ENCODE assay signal across 38 cellular contexts in the genomic region with DNA sequence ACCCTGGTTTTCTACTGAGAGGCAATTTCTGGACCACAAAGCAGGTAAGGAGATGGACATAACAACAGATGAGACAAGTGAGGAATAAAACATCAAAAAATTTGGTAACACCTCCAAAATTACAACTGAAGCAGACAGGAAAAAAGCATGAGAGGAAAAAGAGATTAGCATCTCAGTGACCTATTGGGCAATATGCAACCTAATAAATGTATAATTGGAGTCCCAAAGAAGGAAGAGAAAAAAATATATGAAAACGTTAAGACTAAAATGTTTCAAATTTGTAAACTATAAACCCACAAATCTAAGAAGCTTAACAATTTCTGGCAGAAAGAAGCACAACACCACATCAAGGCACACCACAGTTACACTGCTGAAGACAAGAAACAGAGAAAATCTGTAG.
"Had no signal": no experiment of that assay in that cellular context is flagged by ENCODE, and none has a peak within 500 bp of the region (broad histone marks: within the 10 kb centered on the region; RNA-seq: fewer than 3 reads in every experiment).

No MANE protein-coding gene starts in this region.

- H3K9me3 Mint-ChIP-seq: activated T-cell treated with anti-CD3 and anti-CD28 coated beads, Interleukin-2, amount 50 U/mL, for 24 hours had no signal

- H3K4me3 Mint-ChIP-seq: activated CD4-positive, alpha-beta memory T cell treated with anti-CD3 and anti-CD28 coated beads, Interleukin-2, amount 10 ng/mL, durations not matched to agents 7 days and 5 days; activated CD4-positive, alpha-beta T cell treated with anti-CD3 and anti-CD28 coated beads for 36 hours; activated CD4-positive, alpha-beta T cell treated with anti-CD3 and anti-CD28 coated beads, Interleukin-2, amount 10 ng/mL, durations not matched to agents 7 days and 5 days; activated CD8-positive, alpha-beta memory T cell treated with anti-CD3 and anti-CD28 coated beads, Interleukin-2, amount 10 ng/mL, durations not matched to agents 7 days and 5 days; activated CD8-positive, alpha-beta T cell treated with anti-CD3 and anti-CD28 coated beads, Interleukin-2, amount 10 ng/mL, durations not matched to agents 7 days and 5 days; activated naive CD4-positive, alpha-beta T cell treated with anti-CD3 and anti-CD28 coated beads, Interleukin-2, amount 10 ng/mL, durations not matched to agents 7 days and 5 days; activated naive CD4-positive, alpha-beta T cell treated with anti-CD3 and anti-CD28 coated beads, Interleukin-2, amount 50 U/mL, for 24 hours; activated naive CD8-positive, alpha-beta T cell; activated naive CD8-positive, alpha-beta T cell treated with anti-CD3 and anti-CD28 coated beads, Interleukin-2, amount 50 U/mL, for 24 hours; activated T-cell treated with anti-CD3 and anti-CD28 coated beads, Interleukin-2, amount 50 U/mL, for 24 hours; brain; central memory CD8-positive, alpha-beta T cell; T-helper 1 cell treated with Interleukin-12 subunit alpha and Interleukin-12 subunit beta and Interleukin-4 antibody, amounts not matched to agents 30 μg/mL and 1 μg/mL, for 36 hours; T-helper 2 cell treated with Interferon-gamma antibody and Interleukin-4, amounts not matched to agents 5 μg/mL and 100 μg/mL, for 36 hours; WTC11 had no signal

- H3K27ac ChIP-seq: ascending aorta, cardiac muscle cell, WERI-Rb-1 had no signal

- H3K4me3 ChIP-seq: ascending aorta, cardiac muscle cell had no signal

- H3K36me3 ChIP-seq: cardiac muscle cell had no signal

- ATAC-seq: activated CD4-positive, alpha-beta T cell treated with anti-CD3 and anti-CD28 coated beads for 36 hours; activated CD4-positive, CD25-positive, alpha-beta regulatory T cell treated with anti-CD3 and anti-CD28 coated beads, Interleukin-2, amount 50 U/mL, for 24 hours; activated CD8-positive, alpha-beta memory T cell treated with anti-CD3 and anti-CD28 coated beads, Interleukin-2, amount 10 ng/mL, durations not matched to agents 7 days and 5 days; activated CD8-positive, alpha-beta T cell treated with anti-CD3 and anti-CD28 coated beads, Interleukin-2, amount 10 ng/mL, durations not matched to agents 7 days and 5 days; activated naive CD8-positive, alpha-beta T cell treated with anti-CD3 and anti-CD28 coated beads, Interleukin-2, amount 50 U/mL, for 24 hours; WTC11 had no signal

- H3K27ac Mint-ChIP-seq: activated CD4-positive, alpha-beta memory T cell treated with anti-CD3 and anti-CD28 coated beads, Interleukin-2, amount 10 ng/mL, durations not matched to agents 7 days and 5 days; activated CD4-positive, alpha-beta T cell treated with anti-CD3 and anti-CD28 coated beads for 36 hours; activated CD4-positive, alpha-beta T cell treated with anti-CD3 and anti-CD28 coated beads, Interleukin-2, amount 10 ng/mL, durations not matched to agents 7 days and 5 days; activated CD8-positive, alpha-beta memory T cell treated with anti-CD3 and anti-CD28 coated beads, Interleukin-2, amount 10 ng/mL, durations not matched to agents 7 days and 5 days; activated CD8-positive, alpha-beta T cell treated with anti-CD3 and anti-CD28 coated beads, Interleukin-2, amount 10 ng/mL, durations not matched to agents 7 days and 5 days; activated naive CD4-positive, alpha-beta T cell treated with anti-CD3 and anti-CD28 coated beads, Interleukin-2, amount 10 ng/mL, durations not matched to agents 7 days and 5 days; activated naive CD4-positive, alpha-beta T cell treated with anti-CD3 and anti-CD28 coated beads, Interleukin-2, amount 50 U/mL, for 24 hours; activated naive CD8-positive, alpha-beta T cell; activated naive CD8-positive, alpha-beta T cell treated with anti-CD3 and anti-CD28 coated beads, Interleukin-2, amount 50 U/mL, for 24 hours; activated T-cell treated with anti-CD3 and anti-CD28 coated beads, Interleukin-2, amount 50 U/mL, for 24 hours; activated T-helper 2 cell treated with anti-CD3 and anti-CD28 coated beads, Interferon-gamma antibody, Interleukin-2, Interleukin-4, amounts not matched to agents 10 μg/mL and 5 μg/mL and 100 μg/mL, durations not matched to agents 14 hours and 24 hours and 36 hours; brain; T-helper 1 cell treated with Interleukin-12 subunit alpha and Interleukin-12 subunit beta and Interleukin-4 antibody, amounts not matched to agents 30 μg/mL and 1 μg/mL, for 36 hours; T-helper 2 cell treated with Interferon-gamma antibody and Interleukin-4, amounts not matched to agents 5 μg/mL and 100 μg/mL, for 36 hours; WTC11 had no signal

- FAIRE-seq: bronchial epithelial cell had no signal

- H3K9me3 ChIP-seq: ascending aorta had no signal

- DNase-seq: activated CD4-positive, alpha-beta memory T cell treated with anti-CD3 and anti-CD28 coated beads, Interleukin-2, amount 10 ng/mL, durations not matched to agents 7 days and 5 days; activated CD4-positive, alpha-beta T cell treated with anti-CD3 and anti-CD28 coated beads for 1 hour; activated CD4-positive, alpha-beta T cell treated with anti-CD3 and anti-CD28 coated beads for 36 hours; activated CD4-positive, alpha-beta T cell treated with anti-CD3 and anti-CD28 coated beads for 48 hours; activated CD4-positive, alpha-beta T cell treated with anti-CD3 and anti-CD28 coated beads, Interleukin-2, amount 10 ng/mL, durations not matched to agents 7 days and 5 days; activated CD4-positive, alpha-beta T cell treated with anti-CD3 and anti-CD28 coated beads, Interleukin-2, amount 50 U/mL, for 48 hours; activated CD4-positive, CD25-positive, alpha-beta regulatory T cell; activated CD8-positive, alpha-beta memory T cell treated with anti-CD3 and anti-CD28 coated beads for 24 hours; activated CD8-positive, alpha-beta memory T cell treated with anti-CD3 and anti-CD28 coated beads, Interleukin-2, amount 10 ng/mL, durations not matched to agents 7 days and 5 days; activated CD8-positive, alpha-beta memory T cell treated with anti-CD3 and anti-CD28 coated beads, Interleukin-2, amount 50 U/mL, for 48 hours; activated CD8-positive, alpha-beta T cell treated with anti-CD3 and anti-CD28 coated beads, Interleukin-2, amount 10 ng/mL, durations not matched to agents 7 days and 5 days; activated effector memory CD4-positive, alpha-beta T cell treated with Interleukin-2 at 50 U/mL for 16 hours; activated gamma-delta T cell; activated naive CD4-positive, alpha-beta T cell treated with anti-CD3 and anti-CD28 coated beads, Interleukin-2, amount 10 ng/mL, durations not matched to agents 7 days and 5 days; activated naive CD4-positive, alpha-beta T cell treated with Interleukin-2 at 50 U/mL for 16 hours; activated naive CD8-positive, alpha-beta T cell treated with anti-CD3 and anti-CD28 coated beads, Interleukin-2, amount 50 U/mL, for 24 hours; activated T-cell treated with anti-CD3 and anti-CD28 coated beads, Interleukin-2, amount 50 U/mL, for 24 hours; activated T-cell treated with anti-CD3 and anti-CD28 coated beads, Interleukin-2, amount 50 U/mL, for 48 hours; amygdala; anterior cingulate cortex; caudate nucleus; cerebellar nuclear complex; T-helper 1 cell; T-helper 2 cell; T-helper 9 cell; WERI-Rb-1 had no signal

- H3K27me3 ChIP-seq: ascending aorta, cardiac muscle cell had no signal

- H3K4me1 Mint-ChIP-seq: activated CD4-positive, alpha-beta memory T cell treated with anti-CD3 and anti-CD28 coated beads, Interleukin-2, amount 10 ng/mL, durations not matched to agents 7 days and 5 days; activated CD4-positive, alpha-beta T cell treated with anti-CD3 and anti-CD28 coated beads for 36 hours; activated CD4-positive, alpha-beta T cell treated with anti-CD3 and anti-CD28 coated beads, Interleukin-2, amount 10 ng/mL, durations not matched to agents 7 days and 5 days; activated CD8-positive, alpha-beta memory T cell treated with anti-CD3 and anti-CD28 coated beads, Interleukin-2, amount 10 ng/mL, durations not matched to agents 7 days and 5 days; activated naive CD4-positive, alpha-beta T cell treated with anti-CD3 and anti-CD28 coated beads, Interleukin-2, amount 10 ng/mL, durations not matched to agents 7 days and 5 days; activated naive CD4-positive, alpha-beta T cell treated with anti-CD3 and anti-CD28 coated beads, Interleukin-2, amount 50 U/mL, for 24 hours; activated naive CD8-positive, alpha-beta T cell treated with anti-CD3 and anti-CD28 coated beads, Interleukin-2, amount 50 U/mL, for 24 hours had no signal

- H3K27me3 Mint-ChIP-seq: activated CD4-positive, alpha-beta memory T cell treated with anti-CD3 and anti-CD28 coated beads, Interleukin-2, amount 10 ng/mL, durations not matched to agents 7 days and 5 days; activated CD4-positive, alpha-beta T cell treated with anti-CD3 and anti-CD28 coated beads for 36 hours; activated CD4-positive, alpha-beta T cell treated with anti-CD3 and anti-CD28 coated beads, Interleukin-2, amount 10 ng/mL, durations not matched to agents 7 days and 5 days; activated CD8-positive, alpha-beta memory T cell treated with anti-CD3 and anti-CD28 coated beads, Interleukin-2, amount 10 ng/mL, durations not matched to agents 7 days and 5 days; activated naive CD4-positive, alpha-beta T cell treated with anti-CD3 and anti-CD28 coated beads, Interleukin-2, amount 10 ng/mL, durations not matched to agents 7 days and 5 days; activated naive CD4-positive, alpha-beta T cell treated with anti-CD3 and anti-CD28 coated beads, Interleukin-2, amount 50 U/mL, for 24 hours; activated naive CD8-positive, alpha-beta T cell; activated naive CD8-positive, alpha-beta T cell treated with anti-CD3 and anti-CD28 coated beads, Interleukin-2, amount 50 U/mL, for 24 hours; activated T-cell treated with anti-CD3 and anti-CD28 coated beads, Interleukin-2, amount 50 U/mL, for 24 hours; brain; central memory CD8-positive, alpha-beta T cell had no signal
